In genomic region chr20:11333634-11334033, GRCh38 we compare ENCODE assay signal across 21 cellular contexts.
A peak's percentile ranks its signal among the peaks of the same experiment; 100 is the strongest.
DNase-seq lines count a peak whose midpoint lies in the region; ATAC-seq, FAIRE-seq and TF ChIP-seq lines count a peak whose summit lies in the region.
"Had no signal": no experiment of that assay in that cellular context is flagged by ENCODE, and none has a peak within 500 bp of the region (broad histone marks: within the 10 kb centered on the region; RNA-seq: fewer than 3 reads in every experiment).

No MANE protein-coding gene starts in this region.

- H4K20me1 ChIP-seq in hepatocyte (ENCODE audit: insufficient read depth, poor library complexity, severe bottlenecking) = no peaks in the 10 kb centered on the region
- H4K20me1 ChIP-seq: BLaER1 had no signal

- no peak overlapping the region for H2AFZ ChIP-seq in hepatocyte

- no peak overlapping the region for H3K4me3 ChIP-seq in kidney (ENCODE audit: low read length in 2 of 2)
- H3K4me3 ChIP-seq in hepatocyte = no peak overlapping the region
- H3K4me3 ChIP-seq: BLaER1 had no signal

- peak; percentile 8 for FAIRE-seq in endometrium (lab: Jason Lieb, UNC)
- FAIRE-seq in kidney (lab: Jason Lieb, UNC) = peak; percentile 35
- FAIRE-seq: A204.1, D721Med, G401.6, GM12891, GM19239 had no signal

- no peaks in the 10 kb centered on the region for H3K79me2 ChIP-seq in hepatocyte

- no peak for TF ChIP-seq CTCF in kidney (IDR thresholded peaks at IDR 0.05; ENCODE audit: borderline replicate concordance, extremely low read depth, insufficient read depth)
- TF ChIP-seq CTCF in hepatocyte (IDR thresholded peaks at IDR 0.05; ENCODE audit: poor library complexity) = no peak

- H3K4me1 ChIP-seq in kidney (ENCODE audit: control insufficient read depth in 1 of 2, insufficient read depth in 1 of 2, low read depth in 1 of 2, low read length in 2 of 2) = no peaks in the 10 kb centered on the region
- no peaks in the 10 kb centered on the region for H3K4me1 ChIP-seq in hepatocyte (ENCODE audit: insufficient read depth)
- H3K4me1 ChIP-seq: BE2C, BLaER1, Caco-2 had no signal

- intact Hi-C loops in kidney (cut with DNase I) = no loop called here

- H3K36me3 ChIP-seq in kidney (ENCODE audit: control insufficient read depth in 1 of 2, insufficient read depth in 2 of 2, low read length in 2 of 2) (no peaks in the 10 kb centered on the region), hepatocyte (replicated peaks; ENCODE audit: insufficient read depth, low read depth) (no peaks in the 10 kb centered on the region)
- H3K36me3 ChIP-seq: BE2C, BLaER1 had no signal

- no peaks in the 10 kb centered on the region for H3K9me2 ChIP-seq in hepatocyte (replicated peaks; ENCODE audit: insufficient read depth)

- H3K9me3 ChIP-seq in kidney (ENCODE audit: control insufficient read depth in 1 of 2, low read length in 2 of 2) (no peaks in the 10 kb centered on the region), hepatocyte (ENCODE audit: low read depth) (no peaks in the 10 kb centered on the region)
- H3K9me3 ChIP-seq: BE2C, BLaER1, Caco-2 had no signal

- H3K4me2 ChIP-seq in hepatocyte = no peak overlapping the region
- H3K4me2 ChIP-seq: BLaER1 had no signal

- no peaks in the 10 kb centered on the region for H3K27me3 ChIP-seq in hepatocyte
- H3K27me3 ChIP-seq: BE2C, BLaER1 had no signal

- no peak overlapping the region for H3K9ac ChIP-seq in kidney (ENCODE audit: low read length in 2 of 2)
- H3K9ac ChIP-seq: BLaER1 had no signal

- H3K27ac ChIP-seq in kidney (ENCODE audit: low read depth in 2 of 2, low read length in 2 of 2) (no peak overlapping the region), hepatocyte (no peak overlapping the region)
- H3K27ac ChIP-seq: BLaER1 had no signal

- DNase-seq in kidney = no peak
- no peak for DNase-seq in CD1c-positive myeloid dendritic cell (ENCODE audit: extremely low spot score)
- no peak for DNase-seq in hepatocyte (ENCODE audit: low spot score)
- DNase-seq: 8988T; ACHN; BE2C; C1 segment of cervical spinal cord; Caco-2; Calu3; CD4-positive, alpha-beta T cell; CD8-positive, alpha-beta T cell; DMS79 treated with DMSO at 0.1 percent for 48 hours; GF-D8 had no signal

- no peak for ATAC-seq in GM21737 (IDR thresholded peaks at IDR 0.05; ENCODE audit: unreplicated experiment)
- ATAC-seq: CD8-positive, alpha-beta T cell had no signal
